12 cellular contexts compared by ENCODE assay signal in genomic region chr6:16108419-16108818, GRCh38. TPM values are rescaled to one million over a fixed set of nuclear protein-coding genes. Genes with fewer than 3 reads are reported as not detected.
DNase-seq lines count a peak whose midpoint lies in the region; ATAC-seq, FAIRE-seq and TF ChIP-seq lines count a peak whose summit lies in the region.
"Had no signal": no experiment of that assay in that cellular context is flagged by ENCODE, and none has a peak within 500 bp of the region (broad histone marks: within the 10 kb centered on the region; RNA-seq: fewer than 3 reads in every experiment).

No MANE protein-coding gene starts in this region.

- CTCF ChIA-PET in CD8-positive, alpha-beta memory T cell (lab: Charles Lee), result no interaction called here
- CTCF ChIA-PET in HepG2 (lab: Yijun Ruan, JAX; ENCODE audit: low intra/inter-chr PET ratio, low total read pairs), result no interaction called here

- H3K27ac ChIP-seq in CD8-positive, alpha-beta memory T cell (ENCODE audit: low read depth, low read length), result peak overlapping the region; percentile 34
- no peak overlapping the region for H3K27ac ChIP-seq in mesenchymal stem cell (ENCODE audit: low read length, poor library complexity, severe bottlenecking)
- no peak overlapping the region for H3K27ac ChIP-seq in smooth muscle cell (ENCODE audit: low read depth)
- no peak overlapping the region for H3K27ac ChIP-seq in HepG2 (ENCODE audit: extremely low read length, insufficient read depth, low read length)
- H3K27ac ChIP-seq: BLaER1 treated with 17β-estradiol and CSF1 and Interleukin-3, amounts not matched to agents 10 nM and 100 nM had no signal

- H3K4me1 Mint-ChIP-seq in CD8-positive, alpha-beta memory T cell, result no peaks in the 10 kb centered on the region
- H3K4me1 Mint-ChIP-seq in brain, result peaks cover 61% of the 10 kb centered on the region
- H3K4me1 Mint-ChIP-seq: CD4-positive, CD25-positive, alpha-beta regulatory T cell had no signal

- H2BK12ac ChIP-seq in mesenchymal stem cell (ENCODE audit: low read length in 2 of 2), result no peak overlapping the region

- H3K9me3 ChIP-seq in CD8-positive, alpha-beta memory T cell (ENCODE audit: low read length), result no peaks in the 10 kb centered on the region
- H3K9me3 ChIP-seq in mesenchymal stem cell (ENCODE audit: control insufficient read depth, low read length) (no peaks in the 10 kb centered on the region), smooth muscle cell (replicated peaks; ENCODE audit: low read depth) (no peaks in the 10 kb centered on the region), HepG2 (ENCODE audit: low read length) (no peaks in the 10 kb centered on the region)
- H3K9me3 ChIP-seq: BLaER1 treated with 17β-estradiol and CSF1 and Interleukin-3, amounts not matched to agents 10 nM and 100 nM had no signal

- TF ChIP-seq EP300 in HepG2 (IDR thresholded peaks at IDR 0.05; ENCODE audit: low read depth in 2 of 2, low read length in 2 of 2) (no peak), HepG2 (CRISPR knock-in tag; IDR thresholded peaks at IDR 0.05; ENCODE audit: borderline replicate concordance) (no peak)

- TF ChIP-seq CTCF in brain (conservative IDR thresholded peaks at IDR 0.05), result no peak
- TF ChIP-seq CTCF in smooth muscle cell (IDR thresholded peaks at IDR 0.05; ENCODE audit: borderline replicate concordance, insufficient read depth, poor library complexity, severe bottlenecking), result no peak
- no peak for TF ChIP-seq CTCF in HepG2 (CRISPR knock-in tag; IDR thresholded peaks at IDR 0.05)

- H2AFZ ChIP-seq in mesenchymal stem cell (ENCODE audit: low read depth, low read length) (no peak overlapping the region), smooth muscle cell (ENCODE audit: low read depth) (no peak overlapping the region), HepG2 (ENCODE audit: low read length) (no peak overlapping the region)

- no peak for TF ChIP-seq RAD21 in HepG2 (CRISPR knock-in tag; IDR thresholded peaks at IDR 0.05)

- H3K36me3 Mint-ChIP-seq in CD8-positive, alpha-beta memory T cell, result peaks cover 0 to 3% (median 0%) of the 10 kb centered on the region in 3 donors
- no peaks in the 10 kb centered on the region for H3K36me3 Mint-ChIP-seq in brain
- H3K36me3 Mint-ChIP-seq: CD4-positive, CD25-positive, alpha-beta regulatory T cell had no signal

- H3K4me3 ChIP-seq in CD8-positive, alpha-beta memory T cell (ENCODE audit: low read length), result no peak overlapping the region
- no peak overlapping the region for H3K4me3 ChIP-seq in mesenchymal stem cell (ENCODE audit: insufficient read depth in 1 of 2, low read depth in 1 of 2, low read length in 2 of 2)
- no peak overlapping the region for H3K4me3 ChIP-seq in smooth muscle cell
- H3K4me3 ChIP-seq in HepG2 (replicated peaks in 1 of 3; ENCODE audit: insufficient read depth in 1 of 3, low read depth in 2 of 3, low read length in 3 of 3), result no peak overlapping the region
- H3K4me3 ChIP-seq: BLaER1 treated with 17β-estradiol and CSF1 and Interleukin-3, amounts not matched to agents 10 nM and 100 nM had no signal

- no peaks in the 10 kb centered on the region for H3K4me1 ChIP-seq in CD8-positive, alpha-beta memory T cell (ENCODE audit: insufficient read depth, low read length)
- H3K4me1 ChIP-seq in mesenchymal stem cell (ENCODE audit: control insufficient read depth, insufficient read depth, low read depth, low read length) (no peaks in the 10 kb centered on the region), smooth muscle cell (ENCODE audit: low read depth) (no peaks in the 10 kb centered on the region), HepG2 (ENCODE audit: insufficient read depth, low read length) (no peaks in the 10 kb centered on the region)

- TF ChIP-seq POLR2A in HepG2 (IDR thresholded peaks at IDR 0.05; ENCODE audit: insufficient read depth in 1 of 2, low read depth in 2 of 2, low read length in 2 of 2), result no peak

- H4K20me1 ChIP-seq in smooth muscle cell (ENCODE audit: low read depth), result no peaks in the 10 kb centered on the region
- no peaks in the 10 kb centered on the region for H4K20me1 ChIP-seq in HepG2 (ENCODE audit: insufficient read depth, low read length)
- H4K20me1 ChIP-seq: BLaER1 treated with 17β-estradiol and CSF1 and Interleukin-3, amounts not matched to agents 10 nM and 100 nM had no signal

- no peak overlapping the region for H3K18ac ChIP-seq in mesenchymal stem cell (ENCODE audit: low read depth in 1 of 2, low read length in 2 of 2)

- H3K79me2 ChIP-seq in smooth muscle cell (ENCODE audit: low read depth) (no peaks in the 10 kb centered on the region), HepG2 (ENCODE audit: insufficient read depth, low read length) (no peaks in the 10 kb centered on the region)

- no peaks in the 10 kb centered on the region for H3K36me3 ChIP-seq in CD8-positive, alpha-beta memory T cell (ENCODE audit: insufficient read depth, low read length)
- H3K36me3 ChIP-seq in mesenchymal stem cell (ENCODE audit: control insufficient read depth in 1 of 2, insufficient read depth in 2 of 2, low read depth in 1 of 2, low read length in 2 of 2), result no peaks in the 10 kb centered on the region
- no peaks in the 10 kb centered on the region for H3K36me3 ChIP-seq in smooth muscle cell (ENCODE audit: low read depth)
- no peaks in the 10 kb centered on the region for H3K36me3 ChIP-seq in HepG2 (replicated peaks in 1 of 2; ENCODE audit: control insufficient read depth in 1 of 2, insufficient read depth in 2 of 2, low read length in 2 of 2)
- H3K36me3 ChIP-seq: BLaER1 treated with 17β-estradiol and CSF1 and Interleukin-3, amounts not matched to agents 10 nM and 100 nM had no signal

- FAIRE-seq in HepG2 (lab: Jason Lieb, UNC), result no peak

- no peak overlapping the region for H2BK120ac ChIP-seq in mesenchymal stem cell (ENCODE audit: low read depth, low read length)

- H3K27me3 Mint-ChIP-seq in CD8-positive, alpha-beta memory T cell, result peaks cover 0 to 2% of the 10 kb centered on the region in 2 donors
- H3K27me3 Mint-ChIP-seq in brain, result peaks cover 4% of the 10 kb centered on the region

- 100% methylated on average over 1 of the region's 5 CpGs for WGBS in mesenchymal stem cell
- 77% methylated on average over 5 of the region's 5 CpGs for WGBS in smooth muscle cell (ENCODE audit: low lambda C conversion rate)
- 39% methylated on average over 5 of the region's 5 CpGs for WGBS in HepG2 (ENCODE audit: low lambda C conversion rate)

- H3K9me3 Mint-ChIP-seq in CD8-positive, alpha-beta memory T cell, result no peaks in the 10 kb centered on the region
- H3K9me3 Mint-ChIP-seq in brain, result peaks cover 0 to 3% (median 0%) of the 10 kb centered on the region in 5 experiments

- H3K27me3 ChIP-seq in CD8-positive, alpha-beta memory T cell (ENCODE audit: insufficient read depth, low read length, poor library complexity, severe bottlenecking), result no peaks in the 10 kb centered on the region
- H3K27me3 ChIP-seq in mesenchymal stem cell (ENCODE audit: control insufficient read depth in 1 of 2, insufficient read depth in 1 of 2, low read length in 2 of 2), result no peaks in the 10 kb centered on the region
- no peaks in the 10 kb centered on the region for H3K27me3 ChIP-seq in smooth muscle cell (ENCODE audit: low read depth)
- no peaks in the 10 kb centered on the region for H3K27me3 ChIP-seq in HepG2 (ENCODE audit: control insufficient read depth in 1 of 2, insufficient read depth in 2 of 2, low read length in 2 of 2)
- H3K27me3 ChIP-seq: BLaER1 treated with 17β-estradiol and CSF1 and Interleukin-3, amounts not matched to agents 10 nM and 100 nM had no signal

- in situ Hi-C loops in HepG2 (cut with HindIII; ENCODE audit: extremely low pct_ligation_motif_present, low pct_unique_long_range_greater_than_20kb), result no loop called here

- intact Hi-C loops in HepG2 (cut with micrococcal nuclease; ENCODE audit: unreplicated experiment), result no loop called here

- no peaks in the 10 kb centered on the region for H3F3A ChIP-seq in smooth muscle cell (ENCODE audit: low read depth)

- POLR2A ChIA-PET in CD8-positive, alpha-beta memory T cell (lab: Charles Lee), result no interaction called here
- POLR2A ChIA-PET in HepG2 (lab: Yijun Ruan, JAX), result no interaction called here

- no peak overlapping the region for H2AK5ac ChIP-seq in mesenchymal stem cell (ENCODE audit: low read length, severe bottlenecking)

- H3K23ac ChIP-seq in mesenchymal stem cell (ENCODE audit: low read length in 2 of 2), result no peak overlapping the region

- no peak overlapping the region for H3K27ac Mint-ChIP-seq in CD8-positive, alpha-beta memory T cell
- peak overlapping the region in 3 of 5 experiments; percentile 42 to 90 (median 76) for H3K27ac Mint-ChIP-seq in brain
- H3K27ac Mint-ChIP-seq: CD4-positive, CD25-positive, alpha-beta regulatory T cell had no signal

- no peak overlapping the region for H3K4me3 Mint-ChIP-seq in CD8-positive, alpha-beta memory T cell
- no peak overlapping the region for H3K4me3 Mint-ChIP-seq in brain
- H3K4me3 Mint-ChIP-seq: CD4-positive, CD25-positive, alpha-beta regulatory T cell had no signal

- no peak for DNase-seq in CD8-positive, alpha-beta memory T cell
- peak; percentile 22 for DNase-seq in mesenchymal stem cell
- DNase-seq in smooth muscle cell (lab: John Stamatoyannopoulos, UW; ENCODE audit: unreplicated experiment), result no peak
- no peak for DNase-seq in NCI-H748 (lab: John Stamatoyannopoulos, UW; ENCODE audit: unreplicated experiment)
- no peak for DNase-seq in activated CD4-positive, alpha-beta T cell treated with anti-CD3 and anti-CD28 coated beads for 4 hours
- no peak for DNase-seq in HepG2 (ENCODE audit: low spot score)
- DNase-seq: 8988T; CD4-positive, CD25-positive, alpha-beta regulatory T cell; HCEC 1CT had no signal

- ATAC-seq in HG03108 (IDR thresholded peaks at IDR 0.05; ENCODE audit: unreplicated experiment) (no peak), HepG2 (no peak)

- no peak overlapping the region for H2BK5ac ChIP-seq in mesenchymal stem cell (ENCODE audit: low read depth, low read length, poor library complexity, severe bottlenecking)

- no TSS peak for BruUV-seq in HepG2 (replicated peaks; lab: Mats Ljungman, UMichigan)

- no peak overlapping the region for H3K14ac ChIP-seq in mesenchymal stem cell (ENCODE audit: low read length in 2 of 2)

- H3K4me2 ChIP-seq in mesenchymal stem cell (ENCODE audit: low read length, poor library complexity, severe bottlenecking) (no peak overlapping the region), smooth muscle cell (peak overlapping the region; percentile 14), HepG2 (ENCODE audit: low read depth, low read length) (no peak overlapping the region)
- H3K4me2 ChIP-seq: BLaER1 treated with 17β-estradiol and CSF1 and Interleukin-3, amounts not matched to agents 10 nM and 100 nM had no signal

- no peak overlapping the region for H4K8ac ChIP-seq in mesenchymal stem cell (ENCODE audit: low read length)

- H3K9ac ChIP-seq in mesenchymal stem cell (ENCODE audit: low read length), result no peak overlapping the region
- H3K9ac ChIP-seq in smooth muscle cell (ENCODE audit: low read depth), result no peak overlapping the region
- no peak overlapping the region for H3K9ac ChIP-seq in HepG2 (ENCODE audit: insufficient read depth, low read depth, low read length)
- H3K9ac ChIP-seq: BLaER1 treated with 17β-estradiol and CSF1 and Interleukin-3, amounts not matched to agents 10 nM and 100 nM had no signal

- H4K91ac ChIP-seq in mesenchymal stem cell (ENCODE audit: low read length), result no peak overlapping the region

- no peaks in the 10 kb centered on the region for H3K79me1 ChIP-seq in mesenchymal stem cell (replicated peaks; ENCODE audit: low read length, poor library complexity, severe bottlenecking)

- H2BK15ac ChIP-seq in mesenchymal stem cell (ENCODE audit: low read depth, poor library complexity, severe bottlenecking), result no peak overlapping the region

- no peak overlapping the region for H3K4ac ChIP-seq in mesenchymal stem cell (ENCODE audit: low read depth in 1 of 2, low read length in 2 of 2)

RNA-seq across cellular contexts. Expression of gene MYLIP, which starts 20.5 kb away (rescaled TPM):
- total RNA-seq in CD8-positive, alpha-beta memory T cell, result 1 to 10 TPM; 7.7 to 9.0 TPM
- 78.0 TPM for polyA plus RNA-seq in CD8-positive, alpha-beta memory T cell
- polyA plus RNA-seq in brain (ENCODE audit: insufficient read depth, low read depth, low replicate concordance), result 9.8 TPM
- 29.6 TPM for polyA plus RNA-seq in mesenchymal stem cell (2013, experiment 1 of 2)
- 30.4 TPM for polyA plus RNA-seq in mesenchymal stem cell (2013, experiment 2 of 2)
- 25.0 and 42.2 TPM in 2 replicates for total RNA-seq in smooth muscle cell
- polyA plus RNA-seq in smooth muscle cell, result 29.9 and 41.8 TPM in 2 replicates
- total RNA-seq in HepG2 (2016; rRNA removed; fragmentation: Illumina TruSeq; extraction: Trizol), result 3.4 and 4.0 TPM in 2 replicates
- 0.44 and 0.51 TPM in 2 replicates for total RNA-seq in HepG2 (2016; cell fraction: cytosol; rRNA removed; fragmentation: Illumina TruSeq; extraction: Trizol; ENCODE audit: low read depth)
- total RNA-seq in HepG2 (2016; cell fraction: insoluble cytoplasmic fraction; rRNA removed; fragmentation: Illumina TruSeq; extraction: Trizol), result 3.1 and 4.3 TPM in 2 replicates
- total RNA-seq in HepG2 (2016; cell fraction: membrane; rRNA removed; fragmentation: Illumina TruSeq; extraction: Trizol), result 1.4 and 2.1 TPM in 2 replicates
- 7.4 and 7.5 TPM in 2 replicates for total RNA-seq in HepG2 (2016; cell fraction: nucleus; rRNA removed; fragmentation: Illumina TruSeq; extraction: Trizol)
- polyA plus RNA-seq in HepG2 (2011; rRNA removed), result 8.4 and 10.8 TPM in 2 replicates
- polyA plus RNA-seq in HepG2 (2011; cell fraction: cytosol; rRNA removed), result 5.9 and 6.1 TPM in 2 replicates
- 11.9 and 15.8 TPM in 2 replicates for polyA plus RNA-seq in HepG2 (2011; cell fraction: nucleus; rRNA removed)
- 4.5 and 4.6 TPM in 2 replicates for polyA plus RNA-seq in HepG2 (2012)
- 0.19 and 0.22 TPM in 2 replicates for polyA plus RNA-seq in HepG2 (2016; cell fraction: cytosol; fragmentation: Illumina TruSeq; extraction: Trizol; ENCODE audit: low read depth)
- 2.5 and 2.8 TPM in 2 replicates for polyA plus RNA-seq in HepG2 (2016; cell fraction: insoluble cytoplasmic fraction; fragmentation: Illumina TruSeq; extraction: Trizol; ENCODE audit: low read depth)
- 0.60 and 1.1 TPM in 2 replicates for polyA plus RNA-seq in HepG2 (2016; cell fraction: membrane; fragmentation: Illumina TruSeq; extraction: Trizol; ENCODE audit: low read depth)
- 8.3 and 9.2 TPM in 2 replicates for polyA plus RNA-seq in HepG2 (2016; cell fraction: nucleus; fragmentation: Illumina TruSeq; extraction: Trizol; ENCODE audit: insufficient read depth, low read depth)
- 15.9 and 18.7 TPM in 2 replicates for polyA minus RNA-seq in HepG2 (2011; rRNA and poly(A)+ RNA removed; ENCODE audit: low replicate concordance)
- 4.0 and 4.7 TPM in 2 replicates for polyA minus RNA-seq in HepG2 (2011; cell fraction: cytosol; rRNA and poly(A)+ RNA removed)
- 21.9 and 26.4 TPM in 2 replicates for polyA minus RNA-seq in HepG2 (2011; cell fraction: nucleus; rRNA and poly(A)+ RNA removed)

Comparison
In these comparisons a context has a peak if more than half of its experiments do, and no peak if none do; other contexts are left out.
1. H3K27ac Mint-ChIP-seq: peak in brain (3 of 5); none in CD8-positive, alpha-beta memory T cell (0 of 8).